Comparison of ENCODE assay signal across 8 cellular contexts in the genomic region with DNA sequence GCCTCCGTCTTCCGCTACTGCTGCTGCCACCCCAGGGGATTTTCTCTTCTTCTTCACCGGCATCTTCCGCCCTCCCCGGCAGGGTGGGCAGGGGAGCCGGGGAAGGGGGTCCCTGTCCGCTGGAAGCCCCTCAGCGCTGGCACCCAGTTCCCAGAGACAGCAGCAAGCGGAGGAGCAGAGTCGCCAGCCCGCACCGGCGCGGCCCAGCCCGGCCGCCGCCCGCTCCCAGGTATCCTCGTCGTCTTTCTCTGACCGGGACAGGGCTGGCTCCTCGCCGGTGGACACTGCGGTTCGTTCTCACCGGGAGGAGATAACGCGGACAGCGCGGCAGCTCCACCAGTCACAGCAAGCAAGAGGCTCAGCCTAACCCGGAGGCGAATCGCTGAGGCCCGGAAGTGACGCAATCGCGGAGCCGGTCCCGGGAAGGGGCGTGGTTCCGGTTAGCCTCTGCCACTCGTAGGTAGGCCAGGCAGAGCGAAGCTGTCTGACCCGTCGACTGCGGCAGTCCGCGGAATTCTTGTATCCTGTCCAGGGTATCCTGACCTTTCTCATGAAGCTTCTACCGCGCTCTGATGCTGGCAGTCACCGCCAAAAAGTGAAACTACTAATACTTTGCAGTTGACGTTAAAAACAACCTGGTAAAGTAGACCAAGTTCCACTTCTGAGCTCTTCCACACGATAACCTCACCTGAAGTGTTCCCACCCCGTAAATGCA. TPM values are rescaled to one million over a fixed set of nuclear protein-coding genes. Genes with fewer than 3 reads are reported as not detected.
A peak's percentile ranks its signal among the peaks of the same experiment; 100 is the strongest.
DNase-seq lines count a peak whose midpoint lies in the region; ATAC-seq and TF ChIP-seq lines count a peak whose summit lies in the region.

A gene (minus strand): TSS at position 351 of the 715 bp plus-strand sequence. CDS start 288 bp downstream, at position 63.

- peaks cover 28 to 40% (median 37%) of the 10 kb centered on the region in 3 donors for H3K4me1 Mint-ChIP-seq in CD8-positive, alpha-beta memory T cell

- no peaks in the 10 kb centered on the region for H3K9me3 Mint-ChIP-seq in CD8-positive, alpha-beta memory T cell

- DNase-seq in CD8-positive, alpha-beta memory T cell: peak; percentile 91 to 96 (median 92)
- DNase-seq in HS-5 (ENCODE audit: low read depth) (peak; percentile 74), lung (ENCODE audit: low spot score) (peak; percentile 98)
- DNase-seq in NK-92 treated with Interleukin-12 subunit alpha and Interleukin-12 subunit beta, amount 100 ng/mL, for 24 hours (lab: John Stamatoyannopoulos, UW): peak; percentile 88
- peak; percentile 97 for DNase-seq in activated CD8-positive, alpha-beta memory T cell treated with anti-CD3 and anti-CD28 coated beads for 24 hours
- peak; percentile 87 for DNase-seq in effector CD8-positive, alpha-beta T cell (lab: John Stamatoyannopoulos, UW)
- peak; percentile 91 to 93 (median 92) for DNase-seq in stimulated activated CD4-positive, alpha-beta T cell treated with anti-CD3 and anti-CD28 coated beads, TNF-alpha, amount 100 ng/mL, for 4 hours (ENCODE audit: low read depth in 3 of 3)

- H3K27ac Mint-ChIP-seq in CD8-positive, alpha-beta memory T cell: peak within 1 kb of the TSS; percentile 85 to 99 (median 98)

- POLR2A ChIA-PET in CD8-positive, alpha-beta memory T cell (lab: Charles Lee): interaction anchor here (1.6 kb wide), 1 partner anchor 17 kb away, joined by 27 read pairs; a partner anchor contains a TSS

- peaks cover 6% of the 10 kb centered on the region for H3K27me3 ChIP-seq in CD8-positive, alpha-beta memory T cell (ENCODE audit: insufficient read depth, low read length, poor library complexity, severe bottlenecking)
- H3K27me3 ChIP-seq in lung (ENCODE audit: control insufficient read depth, insufficient read depth): no peaks in the 10 kb centered on the region

- WGBS in lung, 2 donors: 0% methylated on average over 54 of the region's 54 CpGs

- H3K36me3 ChIP-seq in CD8-positive, alpha-beta memory T cell (ENCODE audit: insufficient read depth, low read length): no peaks in the 10 kb centered on the region
- H3K36me3 ChIP-seq in lung (ENCODE audit: control insufficient read depth in 2 of 2, insufficient read depth in 2 of 2, low read length in 2 of 2): peaks cover 0 to 1% of the 10 kb centered on the region in 2 donors

- H3K4me3 ChIP-seq in CD8-positive, alpha-beta memory T cell (ENCODE audit: low read length): peak within 1 kb of the TSS; percentile 69
- peak within 1 kb of the TSS; percentile 99 for H3K4me3 ChIP-seq in lung

- H3K4me3 Mint-ChIP-seq in CD8-positive, alpha-beta memory T cell: peak within 1 kb of the TSS; percentile 84 to 97 (median 93)

- peaks cover 17% of the 10 kb centered on the region for H3K4me1 ChIP-seq in CD8-positive, alpha-beta memory T cell (ENCODE audit: insufficient read depth, low read length)
- peaks cover 0 to 10% of the 10 kb centered on the region in 2 donors for H3K4me1 ChIP-seq in lung (ENCODE audit: control insufficient read depth in 2 of 2, insufficient read depth in 2 of 2, low read length in 2 of 2)

- CTCF ChIA-PET in CD8-positive, alpha-beta memory T cell (lab: Charles Lee): interaction anchor here (1.1 to 3.5 kb wide), 2 partner anchors 15 to 17 kb away, joined by 5 to 19 read pairs; a partner anchor contains a TSS

- peaks cover 14 to 38% of the 10 kb centered on the region in 2 donors for H3K27me3 Mint-ChIP-seq in CD8-positive, alpha-beta memory T cell

- H3K9me3 ChIP-seq in CD8-positive, alpha-beta memory T cell (ENCODE audit: low read length): no peaks in the 10 kb centered on the region
- H3K9me3 ChIP-seq in lung (ENCODE audit: control insufficient read depth in 2 of 2, insufficient read depth in 1 of 2, low read length in 1 of 2): no peaks in the 10 kb centered on the region

- TF ChIP-seq CTCF in lung (IDR thresholded peaks at IDR 0.05; ENCODE audit: control extremely low read depth, extremely low read depth): no peak

- ATAC-seq in GM19468 (IDR thresholded peaks at IDR 0.05; ENCODE audit: extremely low read depth, unreplicated experiment) (peak; percentile 100), lung (ENCODE audit: insufficient read depth, low FRiP score) (peak; percentile 98)

- H3K36me3 Mint-ChIP-seq in CD8-positive, alpha-beta memory T cell: peaks cover 5 to 20% (median 11%) of the 10 kb centered on the region in 3 donors

- peak within 1 kb of the TSS; percentile 77 for H3K27ac ChIP-seq in CD8-positive, alpha-beta memory T cell (ENCODE audit: low read depth, low read length)
- H3K27ac ChIP-seq in lung (ENCODE audit: low read depth in 1 of 2, low read length in 1 of 2): peak within 1 kb of the TSS; percentile 86 to 89

RNA-seq across cellular contexts. Expression of the gene that starts here (rescaled TPM):
- total RNA-seq in CD8-positive, alpha-beta memory T cell: 10 to 100 TPM; 84.2 to 84.8 TPM
- 27.6 TPM for polyA plus RNA-seq in CD8-positive, alpha-beta memory T cell
- total RNA-seq in lung: 10 to 100 TPM; 24.6 to 24.8 TPM
- polyA plus RNA-seq in lung: 10 to 100 TPM; 12.4 to 28.8 TPM

Comparison
In these comparisons a context has a peak if more than half of its experiments do, and no peak if none do; other contexts are left out.
1. Peak in every context shown above with its lines: DNase-seq, ATAC-seq, H3K4me3 ChIP-seq and H3K27ac ChIP-seq.